1 cellular context compared by ENCODE assay signal in genomic region chr20:50195524-50196120, GRCh38.
TF ChIP-seq lines count a peak whose summit lies in the region.

No MANE protein-coding gene starts in this region.

TF ChIP-seq in HepG2, 621 proteins besides CTCF, POLR2A, EP300 and RAD21:
- TF ChIP-seq ZNF468 (CRISPR knock-in tag; IDR thresholded peaks at IDR 0.05): no peak
- TF ChIP-seq NR2F1 (CRISPR knock-in tag; IDR thresholded peaks at IDR 0.05): 0 out of 4 replicates have a peak, but pooled peaks of 1 of the 2 experiments have one; percentile 6
- 0 out of 2 replicates have a peak, but pooled peaks have one; percentile 40 for TF ChIP-seq ZNF343 (CRISPR knock-in tag; IDR thresholded peaks at IDR 0.05)
- TF ChIP-seq ZBTB33 (CRISPR knock-in tag; IDR thresholded peaks at IDR 0.05): no peak
- TF ChIP-seq ZNF709 (CRISPR knock-in tag; IDR thresholded peaks at IDR 0.05): no peak
- TF ChIP-seq CHD2 (IDR thresholded peaks at IDR 0.05; ENCODE audit: low read depth, low read length): 0 out of 2 replicates have a peak, but pooled peaks have one; percentile 1
- TF ChIP-seq POLR2AphosphoS5 (IDR thresholded peaks at IDR 0.05; ENCODE audit: low read depth, low read length): 0 out of 2 replicates have a peak, but pooled peaks have one; percentile 3
- 0 out of 2 replicates have a peak, but pooled peaks have one; percentile 11 for TF ChIP-seq NR2C2 (CRISPR knock-in tag; IDR thresholded peaks at IDR 0.05; ENCODE audit: borderline replicate concordance)
- TF ChIP-seq SRY (CRISPR knock-in tag; IDR thresholded peaks at IDR 0.05): 0 out of 2 replicates have a peak, but pooled peaks have one; percentile 11
- TF ChIP-seq ZNF7 (CRISPR knock-in tag; IDR thresholded peaks at IDR 0.05): no peak
- TF ChIP-seq CCAR2 (optimal IDR thresholded peaks at IDR 0.05; ENCODE audit: low read depth, low read length): peak; percentile 26
- 0 out of 2 replicates have a peak, but pooled peaks have one; percentile 10 for TF ChIP-seq SMAD3 (CRISPR knock-in tag; IDR thresholded peaks at IDR 0.05)
- TF ChIP-seq AGO2 (optimal IDR thresholded peaks at IDR 0.05; ENCODE audit: low read depth, low read length): peak; percentile 34
- 0 out of 2 replicates have a peak, but pooled peaks have one; percentile 49 for TF ChIP-seq ZNF782 (CRISPR knock-in tag; IDR thresholded peaks at IDR 0.05; ENCODE audit: borderline replicate concordance)
- 0 out of 2 replicates have a peak, but pooled peaks have one; percentile 6 for TF ChIP-seq ZNF614 (CRISPR knock-in tag; IDR thresholded peaks at IDR 0.05; ENCODE audit: borderline replicate concordance)
- peak; percentile 35; the same call in 1 of the 2 replicates for TF ChIP-seq POGK (CRISPR knock-in tag; conservative IDR thresholded peaks at IDR 0.05)
- no peak for TF ChIP-seq HNRNPH1 (optimal IDR thresholded peaks at IDR 0.05; ENCODE audit: low read depth, low read length)
- TF ChIP-seq ZNF34 (CRISPR knock-in tag; IDR thresholded peaks at IDR 0.05; ENCODE audit: borderline replicate concordance): 0 out of 2 replicates have a peak, but pooled peaks have one; percentile 29
- no peak for TF ChIP-seq TFDP2 (CRISPR knock-in tag; IDR thresholded peaks at IDR 0.05)
- no peak for TF ChIP-seq UBTF (CRISPR knock-in tag; IDR thresholded peaks at IDR 0.05)
- TF ChIP-seq ZNF501 (CRISPR knock-in tag; IDR thresholded peaks at IDR 0.05): 0 out of 2 replicates have a peak, but pooled peaks have one; percentile 4
- peak; percentile 59; the same call in 1 of the 2 replicates for TF ChIP-seq ZNF770 (CRISPR knock-in tag; IDR thresholded peaks at IDR 0.05)
